ENCODE assay signal across 9 cellular contexts in the genomic region with DNA sequence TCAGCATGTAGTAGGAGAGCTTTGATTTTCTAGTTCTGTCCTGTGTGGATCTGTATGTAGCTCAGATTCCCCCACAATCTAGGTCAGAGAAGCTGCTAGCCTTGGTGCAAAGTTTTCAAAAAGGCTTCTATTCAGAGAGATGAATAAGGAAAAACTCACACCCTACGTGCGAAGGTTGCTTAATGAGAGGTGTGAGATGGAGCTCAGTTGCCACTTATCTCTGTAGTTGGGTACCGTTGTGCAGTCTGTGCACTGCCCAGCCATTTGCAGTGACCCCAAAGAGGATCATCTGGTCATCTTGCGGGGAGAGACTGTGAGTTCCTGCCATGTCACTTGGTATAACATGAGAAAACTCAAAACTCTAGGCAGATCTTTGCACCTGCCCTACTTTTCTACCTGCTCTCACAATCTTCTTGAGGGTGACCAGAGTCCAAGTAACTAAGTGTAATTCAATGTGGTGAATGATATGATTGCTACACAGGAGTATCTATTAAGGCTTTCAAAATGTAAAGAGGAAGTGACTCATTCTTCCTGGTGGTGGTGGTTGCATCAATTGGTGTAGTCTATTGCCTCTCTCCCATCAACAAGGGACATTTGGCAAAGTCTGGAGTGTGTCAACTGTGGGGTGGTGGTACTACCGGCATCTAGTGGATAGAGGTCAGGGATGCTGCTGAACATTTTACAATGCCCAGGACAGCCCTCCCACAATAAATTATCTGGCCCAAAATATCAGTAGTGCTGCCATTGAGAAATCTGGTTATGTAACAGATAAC.
A peak's percentile ranks its signal among the peaks of the same experiment; 100 is the strongest.
DNase-seq lines count a peak whose midpoint lies in the region; ATAC-seq and TF ChIP-seq lines count a peak whose summit lies in the region.
"Had no signal": no experiment of that assay in that cellular context is flagged by ENCODE, and none has a peak within 500 bp of the region (broad histone marks: within the 10 kb centered on the region; RNA-seq: fewer than 3 reads in every experiment).

No MANE protein-coding gene starts in this region.

- DNase-seq in activated CD4-positive, CD25-positive, alpha-beta regulatory T cell (lab: John Stamatoyannopoulos, UW), result no peak
- DNase-seq in HT-29 (ENCODE audit: low spot score), result peak; percentile 86
- peak; percentile 3 for DNase-seq in activated CD4-positive, alpha-beta T cell treated with anti-CD3 and anti-CD28 coated beads, Interleukin-2, amount 50 U/mL, for 1 hour
- DNase-seq in foreskin keratinocyte, result peak; percentile 72 to 84
- DNase-seq in superior temporal gyrus (ENCODE audit: extremely low spot score), result peak; percentile 51
- no peak for DNase-seq in NCI-H2107 treated with DMSO at 0.1 percent for 48 hours (lab: John Stamatoyannopoulos, UW; ENCODE audit: unreplicated experiment)

- peak overlapping the region; percentile 73 for H3K27ac ChIP-seq in foreskin keratinocyte
- H3K27ac ChIP-seq: C4-2B had no signal

- peak; percentile 62 for TF ChIP-seq CTCF in foreskin keratinocyte (conservative IDR thresholded peaks at IDR 0.05)

- no peaks in the 10 kb centered on the region for H3K27me3 ChIP-seq in foreskin keratinocyte

- ATAC-seq in activated CD4-positive, CD25-positive, alpha-beta regulatory T cell treated with anti-CD3 and anti-CD28 coated beads, Interleukin-2, amount 50 U/mL, for 24 hours, result peak; percentile 75 to 82
- ATAC-seq in foreskin keratinocyte (peak; percentile 92), HG02852 (IDR thresholded peaks at IDR 0.05; ENCODE audit: unreplicated experiment) (no peak)

- peaks cover 28% of the 10 kb centered on the region for H3K4me1 ChIP-seq in foreskin keratinocyte

Comparison
In these comparisons a context has a peak if more than half of its experiments do, and no peak if none do; other contexts are left out.
1. DNase-seq: peak in HT-29 (single experiment), activated CD4-positive, alpha-beta T cell treated with anti-CD3 and anti-CD28 coated beads, Interleukin-2, amount 50 U/mL, for 1 hour (single experiment), foreskin keratinocyte (2 of 2) and superior temporal gyrus (single experiment); none in activated CD4-positive, CD25-positive, alpha-beta regulatory T cell (0 of 4) and NCI-H2107 treated with DMSO at 0.1 percent for 48 hours (single experiment).